ENCODE assay signal across 9 cellular contexts in the genomic region with DNA sequence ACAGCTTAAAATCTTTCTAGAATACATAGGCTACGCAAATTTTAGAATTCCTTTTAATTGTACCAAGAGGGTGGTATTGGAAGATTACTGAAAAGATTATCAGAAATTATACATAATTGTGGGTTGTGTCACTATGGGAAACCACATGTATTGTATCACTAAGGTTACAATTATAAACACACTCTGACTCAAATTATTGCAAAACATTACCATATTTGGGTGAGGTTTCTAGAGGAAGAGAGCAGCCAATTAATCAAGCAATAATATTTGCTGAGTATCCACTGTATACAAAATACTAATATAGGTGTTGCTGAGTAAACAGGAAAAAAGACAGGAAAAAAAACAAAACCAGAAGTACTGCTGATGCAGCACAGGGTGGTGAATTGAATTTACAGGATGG. TPM values are rescaled to one million over a fixed set of nuclear protein-coding genes. Genes with fewer than 3 reads are reported as not detected.
DNase-seq lines count a peak whose midpoint lies in the region; ATAC-seq and TF ChIP-seq lines count a peak whose summit lies in the region.
"Had no signal": no experiment of that assay in that cellular context is flagged by ENCODE, and none has a peak within 500 bp of the region (broad histone marks: within the 10 kb centered on the region; RNA-seq: fewer than 3 reads in every experiment).

No MANE protein-coding gene starts in this region.

- H3K4me1 ChIP-seq in HCT116 (ENCODE audit: control insufficient read depth in 1 of 2, insufficient read depth in 2 of 2, low read length in 2 of 2) = peaks cover 9 to 16% of the 10 kb centered on the region in 2 experiments; a peak in 3 of 4 replicates

- no peak overlapping the region for H2AFZ ChIP-seq in HCT116 (ENCODE audit: low read depth, low read length, poor library complexity, severe bottlenecking)

- intact Hi-C loops in HCT116 (cut with micrococcal nuclease) = no loop called here

- ATAC-seq in HCT116 = no peak

- TF ChIP-seq POLR2A in HCT116 (IDR thresholded peaks at IDR 0.05; ENCODE audit: borderline replicate concordance, extremely low read depth, insufficient read depth, insufficient read length) = no peak

- TF ChIP-seq CTCF in HCT116 (IDR thresholded peaks at IDR 0.05 in 2 of 3, conservative IDR thresholded peaks at IDR 0.05 in 1 of 3; ENCODE audit: borderline replicate concordance in 1 of 3, insufficient read depth in 1 of 3, low read depth in 2 of 3, low read length in 2 of 3) (no peak), epithelial cell of esophagus (IDR thresholded peaks at IDR 0.05; ENCODE audit: insufficient read depth, low read depth, low read length, missing control alignments) (no peak), retinal pigment epithelial cell (conservative IDR thresholded peaks at IDR 0.05; ENCODE audit: low read depth, low read length) (no peak)

- RAD21 ChIA-PET in HCT116 (lab: Charles Lee; ENCODE audit: low non-redundant PET in 1 of 2, low total read pairs in 2 of 2, uncharacterized antibody in 2 of 2, unreplicated experiment in 2 of 2) = no interaction called here

- no peaks in the 10 kb centered on the region for H3K36me3 ChIP-seq in HCT116 (ENCODE audit: control insufficient read depth in 1 of 2, insufficient read depth in 2 of 2, low read length in 2 of 2)
- H3K36me3 ChIP-seq: brain microvascular endothelial cell had no signal

- CTCF ChIA-PET in HCT116 (lab: Charles Lee) = no interaction called here

- POLR2A ChIA-PET in HCT116 (lab: Charles Lee) = interaction anchor here (0.6 kb wide), 1 partner anchor 38 kb away, joined by 3 read pairs; no protein-coding TSS in a partner anchor

- no peak for TF ChIP-seq RAD21 in HCT116 (IDR thresholded peaks at IDR 0.05; ENCODE audit: low read depth)

- H3K9me3 ChIP-seq in HCT116 (ENCODE audit: control insufficient read depth in 1 of 2, insufficient read depth in 1 of 2, low read depth in 1 of 2, low read length in 2 of 2) = no peaks in the 10 kb centered on the region

- BruUV-seq in HCT116 (replicated peaks; lab: Mats Ljungman, UMichigan) = no TSS peak

- DNase-seq in HCT116 (ENCODE audit: low read depth, low spot score) (no peak), NOMO-1 (lab: John Stamatoyannopoulos, UW; ENCODE audit: unreplicated experiment in 2 of 2) (peak; percentile 41 to 80), epithelial cell of esophagus (ENCODE audit: low read depth) (peak; percentile 78), retinal pigment epithelial cell (ENCODE audit: low read depth) (peak; percentile 33), DMS153 (lab: John Stamatoyannopoulos, UW) (no peak), KG1 (lab: John Stamatoyannopoulos, UW) (no peak)
- DNase-seq in stimulated activated CD4-positive, alpha-beta T cell treated with anti-CD3 and anti-CD28 coated beads, Interleukin-2, amount 100 ng/mL, for 24 hours = no peak
- DNase-seq: brain microvascular endothelial cell, NCI-H1436 treated with DMSO at 0.1 percent for 48 hours had no signal

- no peak overlapping the region for H3K9ac ChIP-seq in HCT116 (ENCODE audit: low read length)

- H3K27ac ChIP-seq in HCT116 (ENCODE audit: low read depth, low read length) = no peak overlapping the region
- H3K27ac ChIP-seq: brain microvascular endothelial cell had no signal

- H3K27me3 ChIP-seq in HCT116 (ENCODE audit: insufficient read depth, low read length) = no peaks in the 10 kb centered on the region
- H3K27me3 ChIP-seq: brain microvascular endothelial cell had no signal

- peaks cover 18% of the 10 kb centered on the region for H3K79me2 ChIP-seq in HCT116 (ENCODE audit: insufficient read depth, low read length)

- H3K9me2 ChIP-seq in HCT116 (ENCODE audit: insufficient read depth) = no peaks in the 10 kb centered on the region

- no peak overlapping the region for H3K4me3 ChIP-seq in HCT116 (replicated peaks in 1 of 2; ENCODE audit: low read depth in 1 of 2, low read length in 2 of 2)
- H3K4me3 ChIP-seq in epithelial cell of esophagus (ENCODE audit: low read length) = no peak overlapping the region
- no peak overlapping the region for H3K4me3 ChIP-seq in retinal pigment epithelial cell (ENCODE audit: low read length)

- H4K20me1 ChIP-seq in HCT116 (ENCODE audit: insufficient read depth) = no peaks in the 10 kb centered on the region

- no peak overlapping the region for H3K4me2 ChIP-seq in HCT116 (ENCODE audit: low read length)

TF ChIP-seq in HCT116, 20 proteins besides CTCF, POLR2A, EP300 and RAD21:
- TF ChIP-seq, protein P1, sequence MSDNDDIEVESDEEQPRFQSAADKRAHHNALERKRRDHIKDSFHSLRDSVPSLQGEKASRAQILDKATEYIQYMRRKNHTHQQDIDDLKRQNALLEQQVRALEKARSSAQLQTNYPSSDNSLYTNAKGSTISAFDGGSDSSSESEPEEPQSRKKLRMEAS (IDR thresholded peaks at IDR 0.05) = no peak
- no peak for TF ChIP-seq EZH2 (IDR thresholded peaks at IDR 0.05)
- TF ChIP-seq EZH2phosphoT487 (IDR thresholded peaks at IDR 0.05; ENCODE audit: borderline replicate concordance) = no peak
- TF ChIP-seq JUND (IDR thresholded peaks at IDR 0.05) = no peak
- TF ChIP-seq ELF1 (IDR thresholded peaks at IDR 0.05; ENCODE audit: borderline replicate concordance, low read depth) = no peak
- TF ChIP-seq EGR1 (IDR thresholded peaks at IDR 0.05; ENCODE audit: low read depth) = no peak
- TF ChIP-seq SP1 (IDR thresholded peaks at IDR 0.05; ENCODE audit: low read depth) = no peak
- TF ChIP-seq ZFX (IDR thresholded peaks at IDR 0.05) = no peak
- TF ChIP-seq, protein P2, sequence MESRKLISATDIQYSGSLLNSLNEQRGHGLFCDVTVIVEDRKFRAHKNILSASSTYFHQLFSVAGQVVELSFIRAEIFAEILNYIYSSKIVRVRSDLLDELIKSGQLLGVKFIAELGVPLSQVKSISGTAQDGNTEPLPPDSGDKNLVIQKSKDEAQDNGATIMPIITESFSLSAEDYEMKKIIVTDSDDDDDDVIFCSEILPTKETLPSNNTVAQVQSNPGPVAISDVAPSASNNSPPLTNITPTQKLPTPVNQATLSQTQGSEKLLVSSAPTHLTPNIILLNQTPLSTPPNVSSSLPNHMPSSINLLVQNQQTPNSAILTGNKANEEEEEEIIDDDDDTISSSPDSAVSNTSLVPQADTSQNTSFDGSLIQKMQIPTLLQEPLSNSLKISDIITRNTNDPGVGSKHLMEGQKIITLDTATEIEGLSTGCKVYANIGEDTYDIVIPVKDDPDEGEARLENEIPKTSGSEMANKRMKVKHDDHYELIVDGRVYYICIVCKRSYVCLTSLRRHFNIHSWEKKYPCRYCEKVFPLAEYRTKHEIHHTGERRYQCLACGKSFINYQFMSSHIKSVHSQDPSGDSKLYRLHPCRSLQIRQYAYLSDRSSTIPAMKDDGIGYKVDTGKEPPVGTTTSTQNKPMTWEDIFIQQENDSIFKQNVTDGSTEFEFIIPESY (IDR thresholded peaks at IDR 0.05; ENCODE audit: extremely low read depth, insufficient replicate concordance, low read length) = no peak
- TF ChIP-seq SRF (IDR thresholded peaks at IDR 0.05; ENCODE audit: low read depth) = peak; percentile 71; the same call in 1 of the 2 replicates
- TF ChIP-seq SIN3A (IDR thresholded peaks at IDR 0.05; ENCODE audit: low read depth) = no peak
- no peak for TF ChIP-seq ZNF274 (IDR thresholded peaks at IDR 0.05; ENCODE audit: low read depth, low read length)
- no peak for TF ChIP-seq POLR2AphosphoS5 (IDR thresholded peaks at IDR 0.05; ENCODE audit: low read depth, low read length)
- TF ChIP-seq CEBPB (IDR thresholded peaks at IDR 0.05; ENCODE audit: low read depth) = peak; percentile 45; the same call in 1 of the 2 replicates
- TF ChIP-seq, protein P3, sequence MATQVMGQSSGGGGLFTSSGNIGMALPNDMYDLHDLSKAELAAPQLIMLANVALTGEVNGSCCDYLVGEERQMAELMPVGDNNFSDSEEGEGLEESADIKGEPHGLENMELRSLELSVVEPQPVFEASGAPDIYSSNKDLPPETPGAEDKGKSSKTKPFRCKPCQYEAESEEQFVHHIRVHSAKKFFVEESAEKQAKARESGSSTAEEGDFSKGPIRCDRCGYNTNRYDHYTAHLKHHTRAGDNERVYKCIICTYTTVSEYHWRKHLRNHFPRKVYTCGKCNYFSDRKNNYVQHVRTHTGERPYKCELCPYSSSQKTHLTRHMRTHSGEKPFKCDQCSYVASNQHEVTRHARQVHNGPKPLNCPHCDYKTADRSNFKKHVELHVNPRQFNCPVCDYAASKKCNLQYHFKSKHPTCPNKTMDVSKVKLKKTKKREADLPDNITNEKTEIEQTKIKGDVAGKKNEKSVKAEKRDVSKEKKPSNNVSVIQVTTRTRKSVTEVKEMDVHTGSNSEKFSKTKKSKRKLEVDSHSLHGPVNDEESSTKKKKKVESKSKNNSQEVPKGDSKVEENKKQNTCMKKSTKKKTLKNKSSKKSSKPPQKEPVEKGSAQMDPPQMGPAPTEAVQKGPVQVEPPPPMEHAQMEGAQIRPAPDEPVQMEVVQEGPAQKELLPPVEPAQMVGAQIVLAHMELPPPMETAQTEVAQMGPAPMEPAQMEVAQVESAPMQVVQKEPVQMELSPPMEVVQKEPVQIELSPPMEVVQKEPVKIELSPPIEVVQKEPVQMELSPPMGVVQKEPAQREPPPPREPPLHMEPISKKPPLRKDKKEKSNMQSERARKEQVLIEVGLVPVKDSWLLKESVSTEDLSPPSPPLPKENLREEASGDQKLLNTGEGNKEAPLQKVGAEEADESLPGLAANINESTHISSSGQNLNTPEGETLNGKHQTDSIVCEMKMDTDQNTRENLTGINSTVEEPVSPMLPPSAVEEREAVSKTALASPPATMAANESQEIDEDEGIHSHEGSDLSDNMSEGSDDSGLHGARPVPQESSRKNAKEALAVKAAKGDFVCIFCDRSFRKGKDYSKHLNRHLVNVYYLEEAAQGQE (IDR thresholded peaks at IDR 0.05; ENCODE audit: low read depth) = no peak

RNA-seq across cellular contexts. Expression of a gene that starts 3.1 kb away (rescaled TPM):
- 135 TPM for total RNA-seq in HCT116 (2021; ENCODE audit: unreplicated experiment)
- polyA plus RNA-seq in HCT116 (2012) = 32.2 and 45.0 TPM in 2 replicates

Comparison
In these comparisons a context has a peak if more than half of its experiments do, and no peak if none do; other contexts are left out.
1. DNase-seq: peak in NOMO-1 (2 of 2), epithelial cell of esophagus (single experiment) and retinal pigment epithelial cell (single experiment); none in HCT116 (single experiment), stimulated activated CD4-positive, alpha-beta T cell treated with anti-CD3 and anti-CD28 coated beads, Interleukin-2, amount 100 ng/mL, for 24 hours (0 of 2), DMS153 (single experiment) and KG1 (single experiment).